Comparison of ENCODE assay signal across 34 cellular contexts in genomic region chr6:75802366-75802765, GRCh38. TPM values are rescaled to one million over a fixed set of nuclear protein-coding genes. Genes with fewer than 3 reads are reported as not detected.
A peak's percentile ranks its signal among the peaks of the same experiment; 100 is the strongest.
DNase-seq lines count a peak whose midpoint lies in the region; ATAC-seq, FAIRE-seq and TF ChIP-seq lines count a peak whose summit lies in the region.
"Had no signal": no experiment of that assay in that cellular context is flagged by ENCODE, and none has a peak within 500 bp of the region (broad histone marks: within the 10 kb centered on the region; RNA-seq: fewer than 3 reads in every experiment).

No MANE protein-coding gene starts in this region.

- intact Hi-C loops in Right ventricle myocardium superior (cut with DNase I) = no loop called here

- no peak overlapping the region for H3K4me3 ChIP-seq in bronchial epithelial cell (ENCODE audit: low read depth, low read length)
- H3K4me3 ChIP-seq: GM12878, ovary, suprapubic skin, upper lobe of left lung had no signal

- H3K36me3 ChIP-seq in bronchial epithelial cell (ENCODE audit: control insufficient read depth, insufficient read depth, low read length) = no peaks in the 10 kb centered on the region
- H3K36me3 ChIP-seq: ovary, suprapubic skin, upper lobe of left lung, WERI-Rb-1 had no signal

- no peak for ATAC-seq in Right ventricle myocardium superior (ENCODE audit: poor library complexity)
- ATAC-seq: GM12878; HepG2; natural killer cell treated with Interleukin-12 subunit alpha and Interleukin-12 subunit beta and Interleukin-15 and Interleukin-18, amount 100 ng/mL, for 72 hours; PC-3 had no signal

- peak; percentile 46 for DNase-seq in EL
- peak; percentile 76 for DNase-seq in M059J (ENCODE audit: low read depth)
- peak; percentile 5 for DNase-seq in bronchial epithelial cell (ENCODE audit: low read depth)
- DNase-seq in non-pigmented ciliary epithelial cell (ENCODE audit: low read depth) = peak; percentile 5
- DNase-seq in Right ventricle myocardium superior = no peak
- no peak for DNase-seq in NCI-H1092 treated with DMSO at 0.1 percent for 48 hours (lab: John Stamatoyannopoulos, UW)
- no peak for DNase-seq in activated CD8-positive, alpha-beta memory T cell treated with anti-CD3 and anti-CD28 coated beads, Interleukin-2, amount 50 U/mL, for 48 hours
- no peak for DNase-seq in DMS79 treated with DMSO at 0.1 percent for 48 hours (lab: John Stamatoyannopoulos, UW)
- DNase-seq: activated CD4-positive, alpha-beta T cell treated with anti-CD3 and anti-CD28 coated beads for 48 hours; activated CD8-positive, alpha-beta memory T cell treated with anti-CD3 and anti-CD28 coated beads for 24 hours; anterior cingulate cortex; Calu3; central memory CD4-positive, alpha-beta T cell; head of caudate nucleus; Karpas-422; MV-4-11; NCI-H146; NCI-H2107; NCI-H345; NCI-H69; ovary; PC-3; retina; SIG-M5; small intestine; stimulated activated naive CD4-positive, alpha-beta T cell; WERI-Rb-1 had no signal

- no peaks in the 10 kb centered on the region for H3K27me3 ChIP-seq in bronchial epithelial cell (ENCODE audit: control insufficient read depth, insufficient read depth, low read length)
- H3K27me3 ChIP-seq: ovary, suprapubic skin, upper lobe of left lung had no signal

- no peak for TF ChIP-seq CTCF in bronchial epithelial cell (IDR thresholded peaks at IDR 0.05; ENCODE audit: insufficient read depth, low read length, severe bottlenecking)

- no peak for FAIRE-seq in bronchial epithelial cell (lab: Jason Lieb, UNC)
- FAIRE-seq: GM12878, H54, HepG2, keratinocyte, small intestine had no signal

RNA-seq across cellular contexts. Expression of gene MYO6, which starts 53.3 kb away (rescaled TPM):
- 2.2 and 8.2 TPM in 2 replicates for total RNA-seq in M059J (2014; rRNA removed; shearing (Covaris generic))
- total RNA-seq in bronchial epithelial cell (13.7 and 19.1 TPM in 2 replicates), Right ventricle myocardium superior (5.4 TPM)

Comparison
In these comparisons a context has a peak if more than half of its experiments do, and no peak if none do; other contexts are left out.
1. DNase-seq: peak in EL (single experiment), M059J (single experiment), bronchial epithelial cell (single experiment) and non-pigmented ciliary epithelial cell (single experiment); none in Right ventricle myocardium superior (single experiment), NCI-H1092 treated with DMSO at 0.1 percent for 48 hours (single experiment), activated CD8-positive, alpha-beta memory T cell treated with anti-CD3 and anti-CD28 coated beads, Interleukin-2, amount 50 U/mL, for 48 hours (single experiment) and DMS79 treated with DMSO at 0.1 percent for 48 hours (single experiment).